ENCODE assay signal across 17 cellular contexts in genomic region chr1:17229379-17229778, GRCh38. TPM values are rescaled to one million over a fixed set of nuclear protein-coding genes. Genes with fewer than 3 reads are reported as not detected.
DNase-seq lines count a peak whose midpoint lies in the region; ATAC-seq and TF ChIP-seq lines count a peak whose summit lies in the region.
"Had no signal": no experiment of that assay in that cellular context is flagged by ENCODE, and none has a peak within 500 bp of the region (broad histone marks: within the 10 kb centered on the region; RNA-seq: fewer than 3 reads in every experiment).

No MANE protein-coding gene starts in this region.

- WGBS in trophoblast cell (ENCODE audit: extremely low coverage, insufficient coverage, insufficient read length) = no CpG with 5 or more reads among the region's 6 CpGs

- in situ Hi-C loops in Panc1 (cut with HindIII; ENCODE audit: low pct_unique_long_range_greater_than_20kb, low sequenced_read_pairs) = no loop called here

- H3K36me3 Mint-ChIP-seq in Calu3 (ENCODE audit: insufficient read depth, unreplicated experiment) = peaks cover 25% of the 10 kb centered on the region
- no peaks in the 10 kb centered on the region for H3K36me3 Mint-ChIP-seq in activated naive CD8-positive, alpha-beta T cell treated with anti-CD3 and anti-CD28 coated beads for 36 hours
- H3K36me3 Mint-ChIP-seq: CD14-positive monocyte had no signal

- no peaks in the 10 kb centered on the region for H3K27me3 Mint-ChIP-seq in Calu3 (ENCODE audit: unreplicated experiment)
- peaks cover 3% of the 10 kb centered on the region for H3K27me3 Mint-ChIP-seq in activated naive CD8-positive, alpha-beta T cell treated with anti-CD3 and anti-CD28 coated beads for 36 hours

- H4K20me1 ChIP-seq in OCI-LY7 (ENCODE audit: insufficient read depth, low read length) (no peaks in the 10 kb centered on the region), Karpas-422 (ENCODE audit: insufficient read depth, low read depth, low read length) (no peaks in the 10 kb centered on the region)

- no peak overlapping the region for H3K23ac ChIP-seq in trophoblast cell (ENCODE audit: low read length)

- H3K79me2 ChIP-seq in trophoblast cell (ENCODE audit: control insufficient read depth, insufficient read depth, low read length, poor library complexity) (no peaks in the 10 kb centered on the region), OCI-LY7 (ENCODE audit: insufficient read depth, low read depth, low read length) (no peaks in the 10 kb centered on the region), Karpas-422 (ENCODE audit: low read length) (no peaks in the 10 kb centered on the region)

- H3K36me3 ChIP-seq in Panc1 (ENCODE audit: control insufficient read depth, insufficient read depth, low read length) (no peaks in the 10 kb centered on the region), trophoblast cell (ENCODE audit: control insufficient read depth in 1 of 2, insufficient read depth in 2 of 2, low read length in 2 of 2) (no peaks in the 10 kb centered on the region), OCI-LY7 (ENCODE audit: insufficient read depth, low read length) (no peaks in the 10 kb centered on the region), MG63 (no peaks in the 10 kb centered on the region), Karpas-422 (ENCODE audit: insufficient read depth, low read length) (no peaks in the 10 kb centered on the region)
- H3K36me3 ChIP-seq: Peyer's patch had no signal

- intact Hi-C loops in Calu3 (cut with micrococcal nuclease; ENCODE audit: unreplicated experiment) (no loop called here), Panc1 (cut with micrococcal nuclease; ENCODE audit: unreplicated experiment) (no loop called here), OCI-LY7 (cut with micrococcal nuclease; ENCODE audit: unreplicated experiment) (no loop called here)

- H3K4ac ChIP-seq in trophoblast cell (ENCODE audit: low read depth, low read length) = no peak overlapping the region

- peak overlapping the region; percentile 24 for H2AK5ac ChIP-seq in trophoblast cell (ENCODE audit: low read length)

- ATAC-seq in Panc1 (no peak; the same call in 1 of the 2 replicates), esophagus mucosa (peak; percentile 47)

- peaks cover 2% of the 10 kb centered on the region for H3K79me1 ChIP-seq in trophoblast cell (ENCODE audit: low read length)

- no peak overlapping the region for H2BK120ac ChIP-seq in trophoblast cell (ENCODE audit: insufficient read depth, low read length, poor library complexity)

- H4K91ac ChIP-seq in trophoblast cell (ENCODE audit: low read depth, low read length) = no peak overlapping the region

- H3K4me1 ChIP-seq in Panc1 (ENCODE audit: control insufficient read depth, insufficient read depth, low read length) = peaks cover 67% of the 10 kb centered on the region
- peaks cover 12 to 25% of the 10 kb centered on the region in 2 experiments for H3K4me1 ChIP-seq in trophoblast cell (ENCODE audit: control insufficient read depth in 1 of 2, insufficient read depth in 2 of 2, low read length in 2 of 2)
- peaks cover 8% of the 10 kb centered on the region for H3K4me1 ChIP-seq in OCI-LY7 (ENCODE audit: insufficient read depth, low read length, poor library complexity, severe bottlenecking)
- H3K4me1 ChIP-seq in Karpas-422 (ENCODE audit: low read length) = peaks cover 5% of the 10 kb centered on the region

- no peaks in the 10 kb centered on the region for H3K9me2 ChIP-seq in OCI-LY7 (ENCODE audit: insufficient read depth, low read length)
- H3K9me2 ChIP-seq in Karpas-422 (replicated peaks; ENCODE audit: insufficient read depth, low read length) = no peaks in the 10 kb centered on the region

- no peak overlapping the region for H3K18ac ChIP-seq in trophoblast cell (ENCODE audit: low read length)

- peak; percentile 50 for DNase-seq in Calu3
- DNase-seq in Panc1 (ENCODE audit: low read depth, low spot score) = no peak
- no peak for DNase-seq in trophoblast cell
- DNase-seq in OCI-LY7 (ENCODE audit: low spot score) = no peak
- DNase-seq in MG63 = no peak
- DNase-seq in activated naive CD8-positive, alpha-beta T cell treated with anti-CD3 and anti-CD28 coated beads for 36 hours = no peak
- no peak for DNase-seq in Karpas-422
- DNase-seq: Caco-2, GM23248, KG1, NCI-H187 treated with DMSO at 0.1 percent for 48 hours, NCI-H446, NCI-H748 treated with DMSO at 0.1 percent for 48 hours, Peyer's patch, SIG-M5 had no signal

- H2BK5ac ChIP-seq in trophoblast cell (ENCODE audit: low read depth, low read length, poor library complexity) = no peak overlapping the region

- no peaks in the 10 kb centered on the region for H3K9me3 Mint-ChIP-seq in Calu3 (ENCODE audit: low read depth, unreplicated experiment)
- no peaks in the 10 kb centered on the region for H3K9me3 Mint-ChIP-seq in activated naive CD8-positive, alpha-beta T cell treated with anti-CD3 and anti-CD28 coated beads for 36 hours
- H3K9me3 Mint-ChIP-seq: CD14-positive monocyte had no signal

- peak overlapping the region; percentile 9 for H3K4me3 Mint-ChIP-seq in Calu3 (ENCODE audit: low read depth, unreplicated experiment)
- H3K4me3 Mint-ChIP-seq in activated naive CD8-positive, alpha-beta T cell treated with anti-CD3 and anti-CD28 coated beads for 36 hours = no peak overlapping the region
- H3K4me3 Mint-ChIP-seq: CD14-positive monocyte had no signal

- H2BK12ac ChIP-seq in trophoblast cell (ENCODE audit: low read length) = no peak overlapping the region

- no peak overlapping the region for H3K4me3 ChIP-seq in Panc1 (ENCODE audit: low read depth in 2 of 2, low read length in 2 of 2)
- H3K4me3 ChIP-seq in trophoblast cell (ENCODE audit: low read depth, low read length) = no peak overlapping the region
- H3K4me3 ChIP-seq in OCI-LY7 (ENCODE audit: low read depth, low read length, poor library complexity, severe bottlenecking) = no peak overlapping the region
- no peak overlapping the region for H3K4me3 ChIP-seq in MG63
- no peak overlapping the region for H3K4me3 ChIP-seq in Karpas-422 (ENCODE audit: low read length)
- H3K4me3 ChIP-seq: GM23248, Peyer's patch had no signal

- no peaks in the 10 kb centered on the region for H3K27me3 ChIP-seq in Panc1 (ENCODE audit: control insufficient read depth, insufficient read depth, low read length)
- no peaks in the 10 kb centered on the region for H3K27me3 ChIP-seq in trophoblast cell (ENCODE audit: insufficient read depth, low read length)
- H3K27me3 ChIP-seq in MG63 = no peaks in the 10 kb centered on the region
- H3K27me3 ChIP-seq in Karpas-422 (ENCODE audit: low read length) = no peaks in the 10 kb centered on the region
- H3K27me3 ChIP-seq: Peyer's patch had no signal

- no peak overlapping the region for H3K14ac ChIP-seq in trophoblast cell (ENCODE audit: low read length)

- POLR2A ChIA-PET in Panc1 (lab: Charles Lee) (interaction anchor here (0.9 kb wide), 1 partner anchor 618 kb away, joined by 8 read pairs; no protein-coding TSS in a partner anchor), OCI-LY7 (lab: Charles Lee) (no interaction called here)

- H3K4me1 Mint-ChIP-seq in Calu3 (ENCODE audit: low read depth, unreplicated experiment) = peaks cover 50% of the 10 kb centered on the region
- H3K4me1 Mint-ChIP-seq in activated naive CD8-positive, alpha-beta T cell treated with anti-CD3 and anti-CD28 coated beads for 36 hours = no peaks in the 10 kb centered on the region

- no peak overlapping the region for H4K8ac ChIP-seq in trophoblast cell (ENCODE audit: low read depth, low read length)

- CTCF ChIA-PET in Calu3 (lab: Charles Lee) (interaction anchor here (1.2 to 1.3 kb wide), 2 partner anchors 16 to 21 kb away, joined by 3 to 4 read pairs; no protein-coding TSS in a partner anchor), Panc1 (lab: Charles Lee) (no interaction called here), OCI-LY7 (lab: Charles Lee; ENCODE audit: unreplicated experiment) (no interaction called here)

- BruUV-seq in Calu3 (replicated peaks; lab: Mats Ljungman, UMichigan) = no TSS peak
- no TSS peak for BruUV-seq in Panc1 (replicated peaks; lab: Mats Ljungman, UMichigan)
- BruUV-seq in OCI-LY7 (replicated peaks; lab: Mats Ljungman, UMichigan) = no TSS peak

- no peak overlapping the region for H4K12ac ChIP-seq in trophoblast cell (ENCODE audit: low read depth, low read length)

- H3K4me2 ChIP-seq in trophoblast cell (ENCODE audit: low read length) = no peak overlapping the region
- no peak overlapping the region for H3K4me2 ChIP-seq in OCI-LY7 (ENCODE audit: low read length)
- H3K4me2 ChIP-seq in Karpas-422 (ENCODE audit: low read depth, low read length, poor library complexity, severe bottlenecking) = no peak overlapping the region

- no peak overlapping the region for H3K9ac ChIP-seq in trophoblast cell (ENCODE audit: low read length)
- H3K9ac ChIP-seq in Karpas-422 (ENCODE audit: low read length) = no peak overlapping the region
- H3K9ac ChIP-seq: GM23248 had no signal

- H3K27ac Mint-ChIP-seq in Calu3 (ENCODE audit: unreplicated experiment) = peak overlapping the region; percentile 91
- H3K27ac Mint-ChIP-seq in activated naive CD8-positive, alpha-beta T cell treated with anti-CD3 and anti-CD28 coated beads for 36 hours = no peak overlapping the region

- H2AFZ ChIP-seq in trophoblast cell (ENCODE audit: insufficient read depth, low read length, poor library complexity) (no peak overlapping the region), OCI-LY7 (ENCODE audit: low read length) (no peak overlapping the region), Karpas-422 (ENCODE audit: low read length) (no peak overlapping the region)
- H2AFZ ChIP-seq: GM23248 had no signal

- H3K9me3 ChIP-seq in Panc1 (ENCODE audit: control insufficient read depth, insufficient read depth, low read depth, low read length) (no peaks in the 10 kb centered on the region), trophoblast cell (ENCODE audit: insufficient read depth, low read depth, low read length) (peaks cover 2% of the 10 kb centered on the region), OCI-LY7 (ENCODE audit: low read length) (no peaks in the 10 kb centered on the region), MG63 (no peaks in the 10 kb centered on the region), Karpas-422 (ENCODE audit: low read length) (no peaks in the 10 kb centered on the region)
- H3K9me3 ChIP-seq: Caco-2, Peyer's patch had no signal

- TF ChIP-seq CTCF in Calu3 (IDR thresholded peaks at IDR 0.05; ENCODE audit: unreplicated experiment) (no peak), Panc1 (IDR thresholded peaks at IDR 0.05) (no peak), OCI-LY7 (conservative IDR thresholded peaks at IDR 0.05; ENCODE audit: low read length) (no peak)

- H3K27ac ChIP-seq in Panc1 (ENCODE audit: low read length) (peak overlapping the region; percentile 96), trophoblast cell (ENCODE audit: low read depth, low read length) (no peak overlapping the region), OCI-LY7 (ENCODE audit: low read depth, low read length, poor library complexity, severe bottlenecking) (no peak overlapping the region), Karpas-422 (ENCODE audit: low read length) (no peak overlapping the region)
- H3K27ac ChIP-seq: GM23248, Peyer's patch had no signal

RNA-seq across cellular contexts. Expression of gene PADI3, which starts 19.5 kb away (rescaled TPM):
- total RNA-seq in Calu3 (2022) = 0.21 and 0.22 TPM in 2 replicates
- 3.4 TPM for total RNA-seq in Panc1 (2021; ENCODE audit: unreplicated experiment)
- 4.4 TPM for polyA plus RNA-seq in Panc1 (2012; ENCODE audit: insufficient read length)
- total RNA-seq in esophagus mucosa = 3.3 TPM
- polyA plus RNA-seq in trophoblast cell (2013) = not detected in 2 replicates
- total RNA-seq in OCI-LY7 (2014; rRNA removed; shearing (Covaris generic)) = not detected in 2 replicates
- not detected in 2 replicates for total RNA-seq in OCI-LY7 (2022)
- 0.53 and 7.3 TPM in 2 replicates for total RNA-seq in MG63 (2014; rRNA removed; shearing (Covaris generic); ENCODE audit: low replicate concordance)
- not detected for total RNA-seq in activated naive CD8-positive, alpha-beta T cell treated with anti-CD3 and anti-CD28 coated beads for 36 hours
- not detected in 2 replicates for total RNA-seq in Karpas-422 (2014; rRNA removed; shearing (Covaris generic); ENCODE audit: low replicate concordance)
- total RNA-seq: Caco-2, GM23248, Peyer's patch had no signal
- polyA plus RNA-seq: CD14-positive monocyte, GM23248 had no signal

RNA-seq across cellular contexts. Expression of gene PADI1, which starts 24.5 kb away (rescaled TPM):
- total RNA-seq in Calu3 (2022) (2.3 and 4.5 TPM in 2 replicates), Panc1 (2021; ENCODE audit: unreplicated experiment) (2.3 TPM), esophagus mucosa (40.0 TPM), OCI-LY7 (2022) (not detected in 2 replicates)
- polyA plus RNA-seq in Panc1 (2012; ENCODE audit: insufficient read length) = 2.6 TPM
- polyA plus RNA-seq in trophoblast cell (2013) = 0.44 and 0.59 TPM in 2 replicates
- total RNA-seq in OCI-LY7 (2014; rRNA removed; shearing (Covaris generic)) = not detected in 2 replicates
- total RNA-seq in MG63 (2014; rRNA removed; shearing (Covaris generic); ENCODE audit: low replicate concordance) = 0.03 TPM in 1 of 2 replicates, not detected in the other
- total RNA-seq in activated naive CD8-positive, alpha-beta T cell treated with anti-CD3 and anti-CD28 coated beads for 36 hours = not detected
- not detected in 2 replicates for total RNA-seq in Karpas-422 (2014; rRNA removed; shearing (Covaris generic); ENCODE audit: low replicate concordance)
- total RNA-seq: Caco-2, Peyer's patch had no signal
- polyA plus RNA-seq: CD14-positive monocyte had no signal
